35 cellular contexts compared by ENCODE assay signal in the genomic region with DNA sequence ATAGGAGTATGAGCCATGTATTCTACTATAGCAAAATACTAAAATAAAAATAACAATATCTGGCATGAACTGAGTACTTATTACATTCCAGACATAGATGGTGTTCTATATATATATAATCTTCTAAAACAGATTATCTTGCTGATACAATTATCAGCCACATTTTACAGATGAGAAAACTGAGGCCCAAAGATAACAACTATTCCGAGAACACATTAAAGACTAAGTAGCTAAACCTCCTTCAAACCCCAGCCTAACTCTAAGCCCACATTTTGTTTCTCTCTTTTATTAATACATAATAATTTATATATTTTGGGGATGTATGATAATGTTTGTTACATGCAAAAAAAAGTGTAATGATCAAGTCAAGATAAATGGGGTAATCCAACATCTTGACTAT.
"Had no signal": no experiment of that assay in that cellular context is flagged by ENCODE, and none has a peak within 500 bp of the region (broad histone marks: within the 10 kb centered on the region; RNA-seq: fewer than 3 reads in every experiment).

No MANE protein-coding gene starts in this region.

- H3K27me3 ChIP-seq: MG63 had no signal

- DNase-seq: Karpas-422, Kasumi-1, MG63, MM.1S, MV-4-11, NCI-H1048, NCI-H1092, NCI-H1092 treated with DMSO at 0.1 percent for 48 hours, NCI-H1105, NCI-H1105 treated with DMSO at 0.1 percent for 48 hours, NCI-H1417, NCI-H1417 treated with DMSO at 0.1 percent for 48 hours, NCI-H1436, NCI-H1436 treated with DMSO at 0.1 percent for 48 hours, NCI-H146, NCI-H1694, NCI-H1694 treated with DMSO at 0.1 percent for 48 hours, NCI-H187, NCI-H187 treated with DMSO at 0.1 percent for 48 hours, NCI-H1930, NCI-H2029, NCI-H2029 treated with DMSO at 0.1 percent for 48 hours, NCI-H2081, NCI-H2081 treated with DMSO at 0.1 percent for 48 hours, NCI-H2107, NCI-H2171, NCI-H2171 treated with DMSO at 0.1 percent for 48 hours, NCI-H2227 treated with DMSO at 0.1 percent for 48 hours, NCI-H226, NCI-H345, NCI-H446, NCI-H446 treated with DMSO at 0.1 percent for 48 hours, NCI-H510A, NCI-H510A treated with DMSO at 0.1 percent for 48 hours, NCI-H524 had no signal

- H3K36me3 ChIP-seq: MG63 had no signal

- H3K4me3 ChIP-seq: MG63 had no signal
